ENCODE assay signal across 27 cellular contexts in the genomic region with DNA sequence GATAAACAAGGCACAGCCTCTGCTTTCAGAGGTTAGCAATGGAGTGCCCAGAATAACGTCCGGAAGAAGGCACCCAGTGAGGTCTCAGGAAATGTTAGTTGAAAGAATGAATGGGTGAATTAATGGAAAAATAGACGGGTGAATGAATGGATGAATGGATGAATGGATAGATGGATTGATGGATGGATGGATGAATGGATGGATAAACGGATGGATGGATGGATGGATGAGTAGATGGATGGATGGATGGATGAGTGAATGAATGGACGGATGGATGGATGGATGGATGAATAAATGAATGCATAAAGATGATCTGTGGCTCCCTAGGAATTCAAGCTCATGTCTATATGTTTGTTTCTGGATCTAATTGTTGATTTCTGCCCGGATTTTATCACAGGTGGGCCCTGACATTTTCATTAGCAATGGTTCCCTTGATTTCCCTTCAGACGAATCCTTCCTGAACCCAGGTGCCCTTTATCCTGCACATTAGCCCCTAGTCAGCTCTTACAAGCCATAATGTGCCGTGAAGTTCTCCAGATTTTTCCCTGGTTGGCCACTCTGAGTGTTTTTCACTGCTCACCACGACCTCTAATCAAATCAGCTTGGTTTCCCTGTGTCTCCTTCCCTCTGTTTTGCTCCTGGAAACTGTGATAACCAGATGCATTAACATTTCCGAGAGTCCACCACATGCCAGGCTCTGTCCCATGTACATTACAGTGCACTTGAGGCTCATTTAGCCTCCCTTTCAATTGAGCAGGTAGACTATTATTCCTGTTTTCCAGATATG.
"Had no signal": no experiment of that assay in that cellular context is flagged by ENCODE, and none has a peak within 500 bp of the region (broad histone marks: within the 10 kb centered on the region; RNA-seq: fewer than 3 reads in every experiment).

No MANE protein-coding gene starts in this region.

- H3K27me3 ChIP-seq: esophagus squamous epithelium, neutrophil, ovary, sigmoid colon, stomach, transverse colon had no signal

- H3K27ac ChIP-seq: neutrophil, ovary had no signal

- DNase-seq: activated B cell treated with CpG ODN at 0.5 μM for 24 hours; activated CD8-positive, alpha-beta memory T cell treated with anti-CD3 and anti-CD28 coated beads, Interleukin-2, amount 10 ng/mL, durations not matched to agents 7 days and 5 days; activated CD8-positive, alpha-beta T cell treated with anti-CD3 and anti-CD28 coated beads, Interleukin-2, amount 10 ng/mL, durations not matched to agents 7 days and 5 days; activated effector memory CD4-positive, alpha-beta T cell treated with Interleukin-2 at 50 U/mL for 16 hours; activated T-cell treated with anti-CD3 and anti-CD28 coated beads for 4 hours; activated T-cell treated with anti-CD3 and anti-CD28 coated beads, Interleukin-2, amount 50 U/mL, for 72 hours; anterior cingulate cortex; dermis blood vessel endothelial cell; effector CD4-positive, alpha-beta T cell; esophagus squamous epithelium; foreskin melanocyte; left ventricle myocardium inferior; nephron progenitor cell; ovary; sigmoid colon; stimulated activated CD4-positive, alpha-beta T cell treated with anti-CD3 and anti-CD28 coated beads, Interleukin-15, amount 100 ng/mL, for 24 hours; stimulated activated CD4-positive, alpha-beta T cell treated with anti-CD3 and anti-CD28 coated beads, Interleukin-2, amount 100 ng/mL, for 24 hours; stimulated activated naive B cell treated with anti-CD40 and anti-IgM and Interleukin-4, amounts not matched to agents 10 μg/mL and 1 μg/mL and 100 μg/mL, for 72 hours; stomach; T-helper 1 cell; transverse colon had no signal

- FAIRE-seq: colon had no signal

- H3K36me3 Mint-ChIP-seq: activated CD8-positive, alpha-beta memory T cell treated with anti-CD3 and anti-CD28 coated beads, Interleukin-2, amount 10 ng/mL, durations not matched to agents 7 days and 5 days; activated naive CD8-positive, alpha-beta T cell; stimulated activated naive B cell treated with anti-CD40 and anti-IgM and Interleukin-4, amounts not matched to agents 10 μg/mL and 1 μg/mL and 100 μg/mL, for 72 hours had no signal

- H3K9me3 ChIP-seq: esophagus squamous epithelium, left ventricle myocardium inferior, neutrophil, ovary, sigmoid colon, stomach, transverse colon had no signal

- H3K4me1 Mint-ChIP-seq: activated B cell treated with CpG ODN at 0.5 μM for 24 hours; activated CD8-positive, alpha-beta memory T cell treated with anti-CD3 and anti-CD28 coated beads, Interleukin-2, amount 10 ng/mL, durations not matched to agents 7 days and 5 days; stimulated activated naive B cell treated with anti-CD40 and anti-IgM and Interleukin-4, amounts not matched to agents 10 μg/mL and 1 μg/mL and 100 μg/mL, for 72 hours had no signal

- ATAC-seq: activated CD8-positive, alpha-beta memory T cell treated with anti-CD3 and anti-CD28 coated beads, Interleukin-2, amount 10 ng/mL, durations not matched to agents 7 days and 5 days; activated CD8-positive, alpha-beta T cell treated with anti-CD3 and anti-CD28 coated beads, Interleukin-2, amount 10 ng/mL, durations not matched to agents 7 days and 5 days; activated T-cell treated with anti-CD3 and anti-CD28 coated beads, Interleukin-2, amount 50 U/mL, for 72 hours; stimulated activated naive B cell treated with anti-CD40 and anti-IgM and Interleukin-4, amounts not matched to agents 10 μg/mL and 1 μg/mL and 100 μg/mL, for 72 hours had no signal

- H3K27ac Mint-ChIP-seq: activated B cell treated with CpG ODN at 0.5 μM for 24 hours; activated CD8-positive, alpha-beta memory T cell treated with anti-CD3 and anti-CD28 coated beads, Interleukin-2, amount 10 ng/mL, durations not matched to agents 7 days and 5 days; activated CD8-positive, alpha-beta T cell treated with anti-CD3 and anti-CD28 coated beads, Interleukin-2, amount 10 ng/mL, durations not matched to agents 7 days and 5 days; nephron progenitor cell; progenitor cell of endocrine pancreas; stimulated activated naive B cell treated with anti-CD40 and anti-IgM and Interleukin-4, amounts not matched to agents 10 μg/mL and 1 μg/mL and 100 μg/mL, for 72 hours; T-helper 2 cell treated with Interferon-gamma antibody and Interleukin-4, amounts not matched to agents 5 μg/mL and 100 μg/mL, for 36 hours had no signal

- H3K4me1 ChIP-seq: esophagus squamous epithelium had no signal

- H3K4me3 Mint-ChIP-seq: activated B cell treated with CpG ODN at 0.5 μM for 24 hours; activated CD8-positive, alpha-beta memory T cell treated with anti-CD3 and anti-CD28 coated beads, Interleukin-2, amount 10 ng/mL, durations not matched to agents 7 days and 5 days; activated CD8-positive, alpha-beta T cell treated with anti-CD3 and anti-CD28 coated beads, Interleukin-2, amount 10 ng/mL, durations not matched to agents 7 days and 5 days; activated naive CD8-positive, alpha-beta T cell; activated T-cell treated with anti-CD3 and anti-CD28 coated beads, Interleukin-2, amount 50 U/mL, for 72 hours; nephron progenitor cell; stimulated activated naive B cell treated with anti-CD40 and anti-IgM and Interleukin-4, amounts not matched to agents 10 μg/mL and 1 μg/mL and 100 μg/mL, for 72 hours; T-helper 2 cell treated with Interferon-gamma antibody and Interleukin-4, amounts not matched to agents 5 μg/mL and 100 μg/mL, for 36 hours had no signal

- H3K9me3 Mint-ChIP-seq: activated B cell treated with CpG ODN at 0.5 μM for 24 hours; activated T-cell treated with anti-CD3 and anti-CD28 coated beads, Interleukin-2, amount 50 U/mL, for 72 hours; nephron progenitor cell; T-helper 2 cell treated with Interferon-gamma antibody and Interleukin-4, amounts not matched to agents 5 μg/mL and 100 μg/mL, for 36 hours had no signal

- H3K36me3 ChIP-seq: esophagus squamous epithelium, left ventricle myocardium inferior, neutrophil, ovary, sigmoid colon, stomach, transverse colon had no signal

- H3K27me3 Mint-ChIP-seq: activated B cell treated with CpG ODN at 0.5 μM for 24 hours; activated CD8-positive, alpha-beta memory T cell treated with anti-CD3 and anti-CD28 coated beads, Interleukin-2, amount 10 ng/mL, durations not matched to agents 7 days and 5 days; activated naive CD8-positive, alpha-beta T cell; progenitor cell of endocrine pancreas had no signal

- H3K4me3 ChIP-seq: esophagus squamous epithelium, left ventricle myocardium inferior, lung, ovary, sigmoid colon, stomach, transverse colon had no signal
